Comparison of ENCODE assay signal across 14 cellular contexts in genomic region chr6:135481786-135482369, GRCh38. TPM values are rescaled to one million over a fixed set of nuclear protein-coding genes. Genes with fewer than 3 reads are reported as not detected.
DNase-seq lines count a peak whose midpoint lies in the region; ATAC-seq, FAIRE-seq and TF ChIP-seq lines count a peak whose summit lies in the region.
"Had no signal": no experiment of that assay in that cellular context is flagged by ENCODE, and none has a peak within 500 bp of the region (broad histone marks: within the 10 kb centered on the region; RNA-seq: fewer than 3 reads in every experiment).

No MANE protein-coding gene starts in this region.

- FAIRE-seq in RCC 7860 (lab: Jason Lieb, UNC), result no peak

- no peak overlapping the region for H3K4me3 ChIP-seq in HCT116 (replicated peaks in 1 of 2; ENCODE audit: low read depth in 1 of 2, low read length in 2 of 2)
- H3K4me3 ChIP-seq in tibial nerve, result no peak overlapping the region
- H3K4me3 ChIP-seq: upper lobe of right lung had no signal

- ATAC-seq in HCT116, result no peak
- no peak for ATAC-seq in left ventricle myocardium superior
- ATAC-seq: activated naive CD4-positive, alpha-beta T cell treated with anti-CD3 and anti-CD28 coated beads, Interleukin-2, amount 50 U/mL, for 72 hours; upper lobe of right lung had no signal

- TF ChIP-seq EP300 in tibial nerve (IDR thresholded peaks at IDR 0.05), result no peak

- H3K36me3 ChIP-seq in HCT116 (ENCODE audit: control insufficient read depth in 1 of 2, insufficient read depth in 2 of 2, low read length in 2 of 2), result peaks cover 0 to 41% of the 10 kb centered on the region in 2 experiments; a peak in 2 of 4 replicates
- H3K36me3 ChIP-seq in tibial nerve, result peaks cover 0 to 93% (median 0%) of the 10 kb centered on the region in 3 donors

- intact Hi-C loops in HCT116 (cut with micrococcal nuclease) (no loop called here), left ventricle myocardium superior (cut with micrococcal nuclease) (no loop called here)

- H2AFZ ChIP-seq in HCT116 (ENCODE audit: low read depth, low read length, poor library complexity, severe bottlenecking), result no peak overlapping the region

- no peaks in the 10 kb centered on the region for H4K20me1 ChIP-seq in HCT116 (ENCODE audit: insufficient read depth)

- H3K4me1 ChIP-seq in HCT116 (ENCODE audit: control insufficient read depth in 1 of 2, insufficient read depth in 2 of 2, low read length in 2 of 2) (no peaks in the 10 kb centered on the region), tibial nerve (no peaks in the 10 kb centered on the region)
- H3K4me1 ChIP-seq: upper lobe of right lung had no signal

- DNase-seq in NCI-H2107 treated with DMSO at 0.1 percent for 48 hours (lab: John Stamatoyannopoulos, UW; ENCODE audit: unreplicated experiment) (peak; percentile 10), NCI-H2107 (lab: John Stamatoyannopoulos, UW) (no peak), HCT116 (ENCODE audit: low read depth, low spot score) (no peak), RCC 7860 (ENCODE audit: low spot score) (peak; percentile 18), fibroblast of gingiva (ENCODE audit: low read depth) (peak; percentile 16), tibial nerve (ENCODE audit: low spot score in 2 of 2) (no peak), NCI-H1417 treated with DMSO at 0.1 percent for 48 hours (lab: John Stamatoyannopoulos, UW) (no peak), left ventricle myocardium superior (no peak)
- DNase-seq: hippocampal formation, naive B cell, NCI-H2081 treated with DMSO at 0.1 percent for 48 hours, upper lobe of right lung had no signal

- CTCF ChIA-PET in HCT116 (lab: Charles Lee), result no interaction called here

- no peaks in the 10 kb centered on the region for H3K9me2 ChIP-seq in HCT116 (ENCODE audit: insufficient read depth)

- TF ChIP-seq POLR2A in HCT116 (IDR thresholded peaks at IDR 0.05; ENCODE audit: borderline replicate concordance, extremely low read depth, insufficient read depth, insufficient read length) (no peak), tibial nerve (IDR thresholded peaks at IDR 0.05) (no peak)

- no peak for TF ChIP-seq RAD21 in HCT116 (IDR thresholded peaks at IDR 0.05; ENCODE audit: low read depth)

- 97 to 99% methylated on average over 3 of the region's 3 CpGs for WGBS in tibial nerve, 2 donors

- H3K27me3 ChIP-seq in HCT116 (ENCODE audit: insufficient read depth, low read length) (no peaks in the 10 kb centered on the region), tibial nerve (no peaks in the 10 kb centered on the region)
- H3K27me3 ChIP-seq: upper lobe of right lung had no signal

- no peak overlapping the region for H3K4me2 ChIP-seq in HCT116 (ENCODE audit: low read length)

- BruUV-seq in HCT116 (replicated peaks; lab: Mats Ljungman, UMichigan), result no TSS peak

- TF ChIP-seq CTCF in HCT116 (IDR thresholded peaks at IDR 0.05 in 2 of 3, conservative IDR thresholded peaks at IDR 0.05 in 1 of 3; ENCODE audit: borderline replicate concordance in 1 of 3, insufficient read depth in 1 of 3, low read depth in 2 of 3, low read length in 2 of 3), result no peak
- no peak for TF ChIP-seq CTCF in tibial nerve (IDR thresholded peaks at IDR 0.05)

- RAD21 ChIA-PET in HCT116 (lab: Charles Lee; ENCODE audit: low non-redundant PET in 1 of 2, low total read pairs in 2 of 2, uncharacterized antibody in 2 of 2, unreplicated experiment in 2 of 2), result no interaction called here

- H3K9me3 ChIP-seq in HCT116 (ENCODE audit: control insufficient read depth in 1 of 2, insufficient read depth in 1 of 2, low read depth in 1 of 2, low read length in 2 of 2), result peaks cover 7 to 12% of the 10 kb centered on the region in 2 experiments; a peak in 3 of 4 replicates
- peaks cover 0 to 38% (median 16%) of the 10 kb centered on the region in 4 donors for H3K9me3 ChIP-seq in tibial nerve

- no peak overlapping the region for H3K27ac ChIP-seq in HCT116 (ENCODE audit: low read depth, low read length)
- no peak overlapping the region for H3K27ac ChIP-seq in tibial nerve
- H3K27ac ChIP-seq: upper lobe of right lung, VCaP had no signal

- POLR2A ChIA-PET in HCT116 (lab: Charles Lee), result no interaction called here

- H3K9ac ChIP-seq in HCT116 (ENCODE audit: low read length), result no peak overlapping the region

- no peaks in the 10 kb centered on the region; the same call in 1 of the 2 replicates for H3K79me2 ChIP-seq in HCT116 (ENCODE audit: insufficient read depth, low read length)

TF ChIP-seq in HCT116, 20 proteins besides CTCF, POLR2A, EP300 and RAD21:
- no peak for TF ChIP-seq EGR1 (IDR thresholded peaks at IDR 0.05; ENCODE audit: low read depth)
- no peak for TF ChIP-seq ELF1 (IDR thresholded peaks at IDR 0.05; ENCODE audit: borderline replicate concordance, low read depth)
- TF ChIP-seq CBX3 (IDR thresholded peaks at IDR 0.05; ENCODE audit: low read depth), result peak; percentile 43; the same call in 1 of the 2 replicates

RNA-seq across cellular contexts. Expression of gene AHI1, which starts 15.7 kb away (rescaled TPM):
- total RNA-seq in HCT116 (2021; ENCODE audit: unreplicated experiment) (29.6 TPM), tibial nerve (10 to 100 TPM; 30.8 to 57.6 (median 38.0) TPM), left ventricle myocardium superior (7.9 TPM)
- 12.6 and 14.4 TPM in 2 replicates for polyA plus RNA-seq in HCT116 (2012)

Comparison
In these comparisons a context has a peak if more than half of its experiments do, and no peak if none do; other contexts are left out.
1. DNase-seq: peak in NCI-H2107 treated with DMSO at 0.1 percent for 48 hours (single experiment), RCC 7860 (single experiment) and fibroblast of gingiva (single experiment); none in NCI-H2107 (single experiment), HCT116 (single experiment), tibial nerve (0 of 2), NCI-H1417 treated with DMSO at 0.1 percent for 48 hours (single experiment) and left ventricle myocardium superior (single experiment).